ENCODE assay signal across 8 cellular contexts in the genomic region with DNA sequence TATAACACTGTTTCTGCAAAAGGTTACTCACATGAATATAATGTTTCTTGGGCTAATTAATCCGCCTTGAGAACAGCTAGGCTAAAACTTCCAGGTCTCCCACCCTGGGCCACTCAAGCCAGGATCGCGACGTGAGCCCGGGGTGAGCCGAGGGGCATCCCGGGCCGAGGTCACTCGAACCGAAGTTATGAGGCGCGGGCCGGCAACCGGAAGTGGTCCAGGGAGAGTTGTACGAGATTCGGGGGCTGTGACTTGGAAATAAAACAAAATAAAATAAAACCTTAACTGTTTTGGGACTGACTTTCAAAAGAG. TPM values are rescaled to one million over a fixed set of nuclear protein-coding genes. Genes with fewer than 3 reads are reported as not detected.
DNase-seq lines count a peak whose midpoint lies in the region; TF ChIP-seq lines count a peak whose summit lies in the region.

No MANE protein-coding gene starts in this region.

- peak overlapping the region; percentile 49 for H3K9ac ChIP-seq in endodermal cell (ENCODE audit: extremely low read depth, low read length, poor library complexity, severe bottlenecking)

- H3K27me3 Mint-ChIP-seq in endodermal cell (ENCODE audit: insufficient read depth) (no peaks in the 10 kb centered on the region), neural crest cell (ENCODE audit: low read depth) (no peaks in the 10 kb centered on the region)

- no peak for TF ChIP-seq CTCF in endodermal cell (conservative IDR thresholded peaks at IDR 0.05)
- TF ChIP-seq CTCF in neural crest cell (conservative IDR thresholded peaks at IDR 0.05), result no peak

- H3K27me3 ChIP-seq in HAP-1 (ENCODE audit: low read depth) (no peaks in the 10 kb centered on the region), endodermal cell (ENCODE audit: control insufficient read depth, insufficient read depth, low read length, poor library complexity, severe bottlenecking) (no peaks in the 10 kb centered on the region)

- H3K36me3 ChIP-seq in HAP-1 (replicated peaks) (peaks cover 26% of the 10 kb centered on the region), endodermal cell (ENCODE audit: control insufficient read depth, insufficient read depth, low read length) (peaks cover 20% of the 10 kb centered on the region)

- H3K9me3 ChIP-seq in HAP-1, result no peaks in the 10 kb centered on the region
- H3K9me3 ChIP-seq in endodermal cell (ENCODE audit: control insufficient read depth, low read length), result no peaks in the 10 kb centered on the region

- H3K4me1 ChIP-seq in HAP-1 (peaks cover 8% of the 10 kb centered on the region), endodermal cell (ENCODE audit: control insufficient read depth, insufficient read depth, low read length) (no peaks in the 10 kb centered on the region)

- H3K27ac ChIP-seq in endodermal cell (ENCODE audit: low read depth, low read length), result no peak overlapping the region

- DNase-seq in HAP-1 (ENCODE audit: low spot score in 2 of 2), result no peak
- peak; percentile 36 for DNase-seq in NCI-H774 (lab: John Stamatoyannopoulos, UW)
- no peak for DNase-seq in endodermal cell
- no peak for DNase-seq in neural crest cell (ENCODE audit: low read depth, low spot score)
- no peak for DNase-seq in dedifferentiated amniotic fluid mesenchymal stem cell (ENCODE audit: extremely low spot score)
- no peak for DNase-seq in midbrain (lab: John Stamatoyannopoulos, UW)
- DNase-seq in hippocampal formation (lab: John Stamatoyannopoulos, UW), result no peak

- peak overlapping the region; percentile 89 for H3K4me3 ChIP-seq in GM08714 (ENCODE audit: low read length)
- peak overlapping the region; percentile 66 for H3K4me3 ChIP-seq in HAP-1
- H3K4me3 ChIP-seq in endodermal cell (ENCODE audit: low read length), result peak overlapping the region; percentile 90

- H3K9me3 Mint-ChIP-seq in endodermal cell (peaks cover 66% of the 10 kb centered on the region), neural crest cell (no peaks in the 10 kb centered on the region)

- H3K27ac Mint-ChIP-seq in endodermal cell (peak overlapping the region; percentile 91), neural crest cell (ENCODE audit: unreplicated experiment) (peak overlapping the region; percentile 86)

- 0% methylated on average over 15 of the region's 16 CpGs; no CpG with 5 or more reads in 1 of the 2 experiments for WGBS in endodermal cell (ENCODE audit: insufficient coverage in 1 of 2, insufficient read length in 1 of 2), 2 experiments

- in situ Hi-C loops in HAP-1 (cut with MboI; ENCODE audit: low sequenced_read_pairs), result loop anchor here (25.0 kb wide), 1 partner anchor 308 kb away; the partner anchor contains the start of genes DKC1 and GAB3

- H3K4me3 Mint-ChIP-seq in endodermal cell (peak overlapping the region; percentile 90), neural crest cell (peak overlapping the region; percentile 85)

- H3K4me1 Mint-ChIP-seq in endodermal cell (peaks cover 2% of the 10 kb centered on the region), neural crest cell (peaks cover 36% of the 10 kb centered on the region)

- H3K36me3 Mint-ChIP-seq in endodermal cell (ENCODE audit: low read depth) (peaks cover 19% of the 10 kb centered on the region), neural crest cell (ENCODE audit: low read depth) (peaks cover 4% of the 10 kb centered on the region)

RNA-seq across cellular contexts. Expression of gene CMC4, which starts 0.3 kb away (rescaled TPM):
- total RNA-seq in endodermal cell (1 to 10 TPM; 5.2 to 8.3 TPM), neural crest cell (4.3 and 7.8 TPM in 2 replicates)
- polyA plus RNA-seq in endodermal cell (2013, experiment 1 of 2), result 9.8 TPM
- polyA plus RNA-seq in endodermal cell (2013, experiment 2 of 2), result 7.1 TPM

RNA-seq across cellular contexts. Expression of gene MTCP1, which starts 0.3 kb away (rescaled TPM):
- total RNA-seq in endodermal cell (10 to 100 TPM; 12.6 to 17.4 TPM), neural crest cell (10.7 and 15.3 TPM in 2 replicates)
- polyA plus RNA-seq in endodermal cell (2013, experiment 1 of 2), result 10.6 TPM
- polyA plus RNA-seq in endodermal cell (2013, experiment 2 of 2), result 14.0 TPM

RNA-seq across cellular contexts. Expression of gene BRCC3, which starts 0.7 kb away (rescaled TPM):
- total RNA-seq in endodermal cell, result 10 to 100 TPM; 21.9 to 22.8 TPM
- 14.9 TPM for polyA plus RNA-seq in endodermal cell (2013, experiment 1 of 2)
- polyA plus RNA-seq in endodermal cell (2013, experiment 2 of 2), result 14.2 TPM
- total RNA-seq in neural crest cell, result 31.4 and 36.0 TPM in 2 replicates

RNA-seq across cellular contexts. Expression of gene FUNDC2, which starts 44.0 kb away (rescaled TPM):
- total RNA-seq in endodermal cell (10 to 100 TPM; 68.3 to 71.4 TPM), neural crest cell (105 and 115 TPM in 2 replicates)
- 105 TPM for polyA plus RNA-seq in endodermal cell (2013, experiment 1 of 2)
- 98.9 TPM for polyA plus RNA-seq in endodermal cell (2013, experiment 2 of 2)

RNA-seq across cellular contexts. Expression of gene F8, which starts 48.1 kb away (rescaled TPM):
- total RNA-seq in endodermal cell (1 to 10 TPM; 5.5 to 6.0 TPM), neural crest cell (2.1 and 2.3 TPM in 2 replicates)
- 1.3 TPM for polyA plus RNA-seq in endodermal cell (2013, experiment 1 of 2)
- polyA plus RNA-seq in endodermal cell (2013, experiment 2 of 2), result 1.0 TPM
